1 cellular context compared by ENCODE assay signal in genomic region chr2:11828933-11829323, GRCh38.
TF ChIP-seq lines count a peak whose summit lies in the region.

No MANE protein-coding gene starts in this region.

TF ChIP-seq in SK-N-SH treated with all-trans-retinoic acid at 6 μM for 48 hours, 23 proteins besides CTCF, POLR2A, EP300 and RAD21 (continued from another document):
- TF ChIP-seq, protein P1, sequence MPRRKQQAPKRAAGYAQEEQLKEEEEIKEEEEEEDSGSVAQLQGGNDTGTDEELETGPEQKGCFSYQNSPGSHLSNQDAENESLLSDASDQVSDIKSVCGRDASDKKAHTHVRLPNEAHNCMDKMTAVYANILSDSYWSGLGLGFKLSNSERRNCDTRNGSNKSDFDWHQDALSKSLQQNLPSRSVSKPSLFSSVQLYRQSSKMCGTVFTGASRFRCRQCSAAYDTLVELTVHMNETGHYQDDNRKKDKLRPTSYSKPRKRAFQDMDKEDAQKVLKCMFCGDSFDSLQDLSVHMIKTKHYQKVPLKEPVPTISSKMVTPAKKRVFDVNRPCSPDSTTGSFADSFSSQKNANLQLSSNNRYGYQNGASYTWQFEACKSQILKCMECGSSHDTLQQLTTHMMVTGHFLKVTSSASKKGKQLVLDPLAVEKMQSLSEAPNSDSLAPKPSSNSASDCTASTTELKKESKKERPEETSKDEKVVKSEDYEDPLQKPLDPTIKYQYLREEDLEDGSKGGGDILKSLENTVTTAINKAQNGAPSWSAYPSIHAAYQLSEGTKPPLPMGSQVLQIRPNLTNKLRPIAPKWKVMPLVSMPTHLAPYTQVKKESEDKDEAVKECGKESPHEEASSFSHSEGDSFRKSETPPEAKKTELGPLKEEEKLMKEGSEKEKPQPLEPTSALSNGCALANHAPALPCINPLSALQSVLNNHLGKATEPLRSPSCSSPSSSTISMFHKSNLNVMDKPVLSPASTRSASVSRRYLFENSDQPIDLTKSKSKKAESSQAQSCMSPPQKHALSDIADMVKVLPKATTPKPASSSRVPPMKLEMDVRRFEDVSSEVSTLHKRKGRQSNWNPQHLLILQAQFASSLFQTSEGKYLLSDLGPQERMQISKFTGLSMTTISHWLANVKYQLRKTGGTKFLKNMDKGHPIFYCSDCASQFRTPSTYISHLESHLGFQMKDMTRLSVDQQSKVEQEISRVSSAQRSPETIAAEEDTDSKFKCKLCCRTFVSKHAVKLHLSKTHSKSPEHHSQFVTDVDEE (CRISPR knock-in tag; IDR thresholded peaks at IDR 0.05) = no peak
- TF ChIP-seq ESRRG (CRISPR knock-in tag; IDR thresholded peaks at IDR 0.05) (no peak), GLIS3 (CRISPR knock-in tag; IDR thresholded peaks at IDR 0.05) (no peak), ARNTL (CRISPR knock-in tag; IDR thresholded peaks at IDR 0.05; ENCODE audit: borderline replicate concordance, low read depth) (no peak), POU6F1 (CRISPR knock-in tag; IDR thresholded peaks at IDR 0.05; ENCODE audit: borderline replicate concordance, low read depth) (no peak), SNAI2 (CRISPR knock-in tag; IDR thresholded peaks at IDR 0.05) (no peak), PPARA (CRISPR knock-in tag; IDR thresholded peaks at IDR 0.05; ENCODE audit: borderline replicate concordance) (no peak)
TF ChIP-seq in SK-N-SH treated with all-trans-retinoic acid at 6 μM for 48 hours: peak in this region for 0.
